In genomic region chr6:167949121-167949684, GRCh38 we compare ENCODE assay signal across 24 cellular contexts. TPM values are rescaled to one million over a fixed set of nuclear protein-coding genes. Genes with fewer than 3 reads are reported as not detected.
"Had no signal": no experiment of that assay in that cellular context is flagged by ENCODE, and none has a peak within 500 bp of the region (broad histone marks: within the 10 kb centered on the region; RNA-seq: fewer than 3 reads in every experiment).

No MANE protein-coding gene starts in this region.

- H3K4me1 ChIP-seq: left lung, parathyroid adenoma, upper lobe of left lung had no signal

- H2AFZ ChIP-seq: parathyroid adenoma had no signal

- H3K27me3 ChIP-seq: left lung, upper lobe of left lung had no signal

- H3K9me3 ChIP-seq: left lung, thoracic aorta, upper lobe of left lung had no signal

- H3K4me3 Mint-ChIP-seq: activated naive CD4-positive, alpha-beta T cell treated with anti-CD3 and anti-CD28 coated beads, Interleukin-2, amount 10 ng/mL, durations not matched to agents 7 days and 5 days; brain; nephron progenitor cell; WTC11 had no signal

- H3K4me1 Mint-ChIP-seq: activated naive CD4-positive, alpha-beta T cell treated with anti-CD3 and anti-CD28 coated beads, Interleukin-2, amount 10 ng/mL, durations not matched to agents 7 days and 5 days; WTC11 had no signal

- H3K27ac Mint-ChIP-seq: activated naive CD4-positive, alpha-beta T cell treated with anti-CD3 and anti-CD28 coated beads, Interleukin-2, amount 10 ng/mL, durations not matched to agents 7 days and 5 days; nephron progenitor cell; WTC11 had no signal

- H3K4me3 ChIP-seq: left lung, thoracic aorta, upper lobe of left lung had no signal

- H3K27ac ChIP-seq: left lung, parathyroid adenoma, thoracic aorta had no signal

- H3K9me3 Mint-ChIP-seq: activated naive CD4-positive, alpha-beta T cell treated with anti-CD3 and anti-CD28 coated beads, Interleukin-2, amount 10 ng/mL, durations not matched to agents 7 days and 5 days; brain; nephron progenitor cell; WTC11 had no signal

- H3K9ac ChIP-seq: parathyroid adenoma had no signal

- H3K27me3 Mint-ChIP-seq: activated naive CD4-positive, alpha-beta T cell treated with anti-CD3 and anti-CD28 coated beads, Interleukin-2, amount 10 ng/mL, durations not matched to agents 7 days and 5 days; brain had no signal

- H3K79me2 ChIP-seq: parathyroid adenoma had no signal

- ATAC-seq: esophagus mucosa, left lung, WTC11 had no signal

- DNase-seq: activated CD4-positive, alpha-beta T cell treated with anti-CD3 and anti-CD28 coated beads, Interleukin-2, amount 50 U/mL, for 4 hours; activated effector memory CD4-positive, alpha-beta T cell treated with anti-CD3 and anti-CD28 coated beads, Interleukin-2, amount 50 U/mL, for 16 hours; activated naive CD4-positive, alpha-beta T cell treated with anti-CD3 and anti-CD28 coated beads, Interleukin-2, amount 10 ng/mL, durations not matched to agents 7 days and 5 days; activated T-cell treated with anti-CD3 and anti-CD28 coated beads, Interleukin-2, amount 50 U/mL, for 48 hours; caudate nucleus; effector memory CD4-positive, alpha-beta T cell; hippocampal formation; kidney glomerular epithelial cell; left lung; nephron progenitor cell; nucleus accumbens; stimulated activated CD4-positive, alpha-beta T cell treated with anti-CD3 and anti-CD28 coated beads, Interleukin-4, amount 100 ng/mL, for 24 hours; stimulated activated naive CD4-positive, alpha-beta T cell treated with Interleukin-2 at 50 U/mL for 16 hours; T-helper 1 cell; T-helper 9 cell; upper lobe of left lung had no signal

RNA-seq across cellular contexts. Expression of gene KIF25, which starts 48.3 kb away (rescaled TPM):
- total RNA-seq: activated CD8-positive, alpha-beta memory T cell treated with anti-CD3 and anti-CD28 coated beads for 36 hours; endothelial cell of umbilical vein; esophagus mucosa; lung microvascular endothelial cell; thoracic aorta had no signal
- polyA plus RNA-seq: endothelial cell of umbilical vein had no signal
